ENCODE assay signal across 8 cellular contexts in genomic region chr10:114470956-114471905, GRCh38.
DNase-seq lines count a peak whose midpoint lies in the region; ATAC-seq, FAIRE-seq and TF ChIP-seq lines count a peak whose summit lies in the region.

No MANE protein-coding gene starts in this region.

- DNase-seq in A673 (ENCODE audit: low spot score) (peak; percentile 76), GM18507 (ENCODE audit: extremely low spot score, insufficient read length, low read depth) (peak; percentile 44), NCI-H1930 (lab: John Stamatoyannopoulos, UW) (peak; percentile 56 to 61), WERI-Rb-1 (peak; percentile 67), bronchial epithelial cell (ENCODE audit: low read depth) (peak; percentile 66), kidney epithelial cell (ENCODE audit: low read depth) (peak; percentile 39)
- DNase-seq in stimulated activated CD4-positive, alpha-beta T cell treated with anti-CD3 and anti-CD28 coated beads, Interleukin-2, amount 100 ng/mL, for 48 hours, result peak; percentile 56

- no TSS peak for BruUV-seq in A673 (replicated peaks; lab: Mats Ljungman, UMichigan)

- H3K27me3 ChIP-seq in A673 (replicated peaks; ENCODE audit: insufficient read depth, low read depth, low read length, poor library complexity), result no peaks in the 10 kb centered on the region
- no peaks in the 10 kb centered on the region for H3K27me3 ChIP-seq in WERI-Rb-1 (ENCODE audit: insufficient read depth, low read depth, severe bottlenecking)
- no peaks in the 10 kb centered on the region for H3K27me3 ChIP-seq in bronchial epithelial cell (ENCODE audit: control insufficient read depth, insufficient read depth, low read length)
- H3K27me3 ChIP-seq in kidney epithelial cell (ENCODE audit: control insufficient read depth, insufficient read depth, low read length), result no peaks in the 10 kb centered on the region

- POLR2A ChIA-PET in A673 (lab: Charles Lee; ENCODE audit: low non-redundant PET), result no interaction called here

- peak; percentile 89 for TF ChIP-seq CTCF in A673 (conservative IDR thresholded peaks at IDR 0.05; ENCODE audit: low read depth, low read length)
- TF ChIP-seq CTCF in WERI-Rb-1 (IDR thresholded peaks at IDR 0.05; ENCODE audit: low read depth, low read length), result peak; percentile 72
- peak; percentile 70 for TF ChIP-seq CTCF in bronchial epithelial cell (IDR thresholded peaks at IDR 0.05; ENCODE audit: insufficient read depth, low read length, severe bottlenecking)
- peak; percentile 85 for TF ChIP-seq CTCF in kidney epithelial cell (IDR thresholded peaks at IDR 0.05; ENCODE audit: insufficient read depth, low read length, poor library complexity, severe bottlenecking)

- intact Hi-C loops in A673 (cut with micrococcal nuclease; ENCODE audit: unreplicated experiment), result loop anchor here (2.0 to 10.0 kb wide), 4 partner anchors 80 to 654 kb away; no protein-coding TSS in a partner anchor

- no peaks in the 10 kb centered on the region for H3K36me3 ChIP-seq in A673 (ENCODE audit: insufficient read depth, low read length, poor library complexity, severe bottlenecking)
- no peaks in the 10 kb centered on the region for H3K36me3 ChIP-seq in WERI-Rb-1
- peaks cover 14% of the 10 kb centered on the region for H3K36me3 ChIP-seq in bronchial epithelial cell (ENCODE audit: control insufficient read depth, insufficient read depth, low read length)
- peaks cover 1% of the 10 kb centered on the region for H3K36me3 ChIP-seq in kidney epithelial cell (ENCODE audit: control insufficient read depth, insufficient read depth, low read length)

- no peak overlapping the region for H3K4me3 ChIP-seq in A673 (ENCODE audit: low read depth, low read length, poor library complexity, severe bottlenecking)
- peak overlapping the region; percentile 32 for H3K4me3 ChIP-seq in WERI-Rb-1 (ENCODE audit: low read depth, low read length)
- no peak overlapping the region for H3K4me3 ChIP-seq in bronchial epithelial cell (ENCODE audit: low read depth, low read length)
- no peak overlapping the region for H3K4me3 ChIP-seq in kidney epithelial cell (ENCODE audit: low read depth, low read length)

- CTCF ChIA-PET in A673 (lab: Charles Lee), result interaction anchor here (0.8 to 1.2 kb wide), 7 partner anchors 21 to 315 kb away, joined by 3 to 10 read pairs (median 3); no protein-coding TSS in a partner anchor

- FAIRE-seq in GM18507 (lab: Jason Lieb, UNC) (peak; percentile 86), bronchial epithelial cell (lab: Jason Lieb, UNC) (no peak)

- H3K9me3 ChIP-seq in A673 (ENCODE audit: low read depth, low read length, poor library complexity, severe bottlenecking) (no peaks in the 10 kb centered on the region), WERI-Rb-1 (ENCODE audit: severe bottlenecking) (no peaks in the 10 kb centered on the region)

- H3K4me1 ChIP-seq in A673 (ENCODE audit: insufficient read depth, low read length, poor library complexity, severe bottlenecking), result no peaks in the 10 kb centered on the region

- H3K27ac ChIP-seq in A673 (ENCODE audit: low read depth, low read length, poor library complexity, severe bottlenecking), result no peak overlapping the region
- H3K27ac ChIP-seq in WERI-Rb-1, result peak overlapping the region; percentile 71

- ATAC-seq in HG02970 (IDR thresholded peaks at IDR 0.05; ENCODE audit: low FRiP score, unreplicated experiment), result peak; percentile 84
